Comparison of ENCODE assay signal across 19 cellular contexts in the genomic region with DNA sequence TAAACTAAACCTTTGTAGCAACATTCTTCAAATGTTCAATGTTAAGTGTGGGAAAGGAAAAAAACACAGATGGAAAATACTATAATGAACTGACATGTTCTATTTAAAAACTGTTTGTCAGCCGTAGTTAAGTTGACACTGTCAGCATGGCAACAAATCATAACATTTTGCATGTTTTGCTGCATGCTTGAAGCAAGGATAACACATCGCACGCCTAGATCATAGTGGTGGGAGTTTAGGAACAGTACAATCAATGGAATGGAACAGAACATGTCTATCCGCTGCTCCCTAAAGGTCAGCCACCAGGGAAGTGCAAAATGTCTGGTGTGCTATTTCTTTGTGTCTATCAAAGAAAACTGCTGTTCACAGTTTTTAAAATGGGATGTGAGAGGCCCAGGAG.
"Had no signal": no experiment of that assay in that cellular context is flagged by ENCODE, and none has a peak within 500 bp of the region (broad histone marks: within the 10 kb centered on the region; RNA-seq: fewer than 3 reads in every experiment).

No MANE protein-coding gene starts in this region.

- H3K4me1 ChIP-seq: colonic mucosa, foreskin keratinocyte, tibial nerve, vagina had no signal

- H3K27me3 ChIP-seq: colonic mucosa, foreskin keratinocyte, tibial nerve, vagina had no signal

- FAIRE-seq: endothelial cell of umbilical vein, islet of Langerhans had no signal

- DNase-seq: activated CD4-positive, alpha-beta T cell treated with anti-CD3 and anti-CD28 coated beads, Interleukin-2, amount 10 ng/mL, durations not matched to agents 24 days and 14 days; activated CD4-positive, CD25-positive, alpha-beta regulatory T cell; activated CD8-positive, alpha-beta memory T cell treated with anti-CD3 and anti-CD28 coated beads, Interleukin-2, amount 50 U/mL, for 48 hours; activated gamma-delta T cell; activated T-cell treated with anti-CD3 and anti-CD28 coated beads, Interleukin-2, amount 50 U/mL, for 72 hours; amniotic stem cell; central memory CD4-positive, alpha-beta T cell; colonic mucosa; effector CD4-positive, alpha-beta T cell; foreskin keratinocyte; nephron progenitor cell; stimulated activated CD4-positive, alpha-beta T cell treated with anti-CD3 and anti-CD28 coated beads, Interleukin-4, amount 100 ng/mL, for 1 hour; stimulated activated naive B cell treated with anti-CD40 and anti-IgM and Interleukin-4, amounts not matched to agents 10 μg/mL and 1 μg/mL and 100 μg/mL, for 72 hours; SW 1271 had no signal

- H3K27ac ChIP-seq: colonic mucosa, foreskin keratinocyte, vagina had no signal

- H3K36me3 ChIP-seq: colonic mucosa, tibial nerve, vagina had no signal

- ATAC-seq: activated naive CD4-positive, alpha-beta T cell treated with anti-CD3 and anti-CD28 coated beads, Interleukin-2, amount 50 U/mL, for 72 hours; activated T-cell treated with anti-CD3 and anti-CD28 coated beads, Interleukin-2, amount 50 U/mL, for 72 hours; foreskin keratinocyte; stimulated activated naive B cell treated with anti-CD40 and anti-IgM and Interleukin-4, amounts not matched to agents 10 μg/mL and 1 μg/mL and 100 μg/mL, for 72 hours had no signal

- H3K4me3 ChIP-seq: colonic mucosa, tibial nerve, vagina had no signal

- H3K9me3 ChIP-seq: colonic mucosa, tibial nerve, vagina had no signal
